31 cellular contexts compared by ENCODE assay signal in genomic region chr16:65617421-65617820, GRCh38.
"Had no signal": no experiment of that assay in that cellular context is flagged by ENCODE, and none has a peak within 500 bp of the region (broad histone marks: within the 10 kb centered on the region; RNA-seq: fewer than 3 reads in every experiment).

No MANE protein-coding gene starts in this region.

- H3K27ac ChIP-seq: ascending aorta, breast epithelium, cardiac muscle cell, colonic mucosa, epithelial cell of prostate, esophagus squamous epithelium, WERI-Rb-1 had no signal

- H3K4me3 Mint-ChIP-seq: activated B cell treated with CpG ODN at 0.5 μM for 24 hours; activated CD4-positive, alpha-beta memory T cell treated with anti-CD3 and anti-CD28 coated beads for 36 hours; activated CD4-positive, alpha-beta T cell treated with anti-CD3 and anti-CD28 coated beads, Interleukin-2, amount 10 ng/mL, durations not matched to agents 24 days and 14 days; activated CD8-positive, alpha-beta memory T cell treated with anti-CD3 and anti-CD28 coated beads, Interleukin-2, amount 10 ng/mL, durations not matched to agents 7 days and 5 days; activated CD8-positive, alpha-beta T cell treated with anti-CD3 and anti-CD28 coated beads, Interleukin-2, amount 10 ng/mL, durations not matched to agents 7 days and 5 days; activated naive CD4-positive, alpha-beta T cell treated with anti-CD3 and anti-CD28 coated beads, Interleukin-2, amount 10 ng/mL, durations not matched to agents 7 days and 5 days; activated naive CD8-positive, alpha-beta T cell treated with anti-CD3 and anti-CD28 coated beads, Interleukin-2, amount 10 ng/mL, durations not matched to agents 7 days and 5 days; activated T-helper 1 cell treated with anti-CD3 and anti-CD28 coated beads, Interleukin-12 subunit alpha, Interleukin-12 subunit beta, Interleukin-2, Interleukin-4 antibody, amounts not matched to agents 30 ng/mL and 10 ng/mL and 1 ng/mL, durations not matched to agents 14 hours and 24 hours and 36 hours; brain; T-helper 17 cell; T-helper 2 cell treated with Interferon-gamma antibody and Interleukin-4, amounts not matched to agents 5 μg/mL and 100 μg/mL, for 36 hours had no signal

- H3K4me1 ChIP-seq: ascending aorta, breast epithelium, colonic mucosa, esophagus squamous epithelium had no signal

- DNase-seq: activated B cell treated with CpG ODN at 0.5 μM for 24 hours; activated CD4-positive, alpha-beta memory T cell treated with anti-CD3 and anti-CD28 coated beads for 36 hours; activated CD4-positive, alpha-beta T cell treated with anti-CD3 and anti-CD28 coated beads, Interleukin-2, amount 10 ng/mL, durations not matched to agents 24 days and 14 days; activated CD8-positive, alpha-beta memory T cell treated with anti-CD3 and anti-CD28 coated beads, Interleukin-2, amount 10 ng/mL, durations not matched to agents 7 days and 5 days; activated CD8-positive, alpha-beta memory T cell treated with anti-CD3 and anti-CD28 coated beads, Interleukin-2, amount 50 U/mL, for 4 hours; activated CD8-positive, alpha-beta T cell treated with anti-CD3 and anti-CD28 coated beads, Interleukin-2, amount 10 ng/mL, durations not matched to agents 7 days and 5 days; activated effector memory CD4-positive, alpha-beta T cell treated with anti-CD3 and anti-CD28 coated beads, Interleukin-2, amount 50 U/mL, for 16 hours; activated naive CD4-positive, alpha-beta T cell treated with anti-CD3 and anti-CD28 coated beads, Interleukin-2, amount 10 ng/mL, durations not matched to agents 7 days and 5 days; activated naive CD8-positive, alpha-beta T cell treated with anti-CD3 and anti-CD28 coated beads, Interleukin-2, amount 10 ng/mL, durations not matched to agents 7 days and 5 days; activated T-cell treated with anti-CD3 and anti-CD28 coated beads, Interleukin-2, amount 50 U/mL, for 1 hour; activated T-cell treated with anti-CD3 and anti-CD28 coated beads, Interleukin-2, amount 50 U/mL, for 48 hours; central memory CD4-positive, alpha-beta T cell; cerebellar nuclear complex; colonic mucosa; effector CD8-positive, alpha-beta T cell; esophagus squamous epithelium; foreskin melanocyte; head of caudate nucleus; T-helper 17 cell; T1000; WERI-Rb-1 had no signal

- ATAC-seq: activated CD4-positive, CD25-positive, alpha-beta regulatory T cell treated with anti-CD3 and anti-CD28 coated beads, Interleukin-2, amount 50 U/mL, for 24 hours; activated CD8-positive, alpha-beta memory T cell treated with anti-CD3 and anti-CD28 coated beads, Interleukin-2, amount 10 ng/mL, durations not matched to agents 7 days and 5 days; activated CD8-positive, alpha-beta T cell treated with anti-CD3 and anti-CD28 coated beads, Interleukin-2, amount 10 ng/mL, durations not matched to agents 7 days and 5 days; activated naive CD4-positive, alpha-beta T cell treated with anti-CD3 and anti-CD28 coated beads, Interleukin-2, amount 50 U/mL, for 72 hours; T-helper 17 cell had no signal

- H3K27me3 Mint-ChIP-seq: activated B cell treated with CpG ODN at 0.5 μM for 24 hours; activated CD4-positive, alpha-beta memory T cell treated with anti-CD3 and anti-CD28 coated beads for 36 hours; activated CD4-positive, alpha-beta T cell treated with anti-CD3 and anti-CD28 coated beads, Interleukin-2, amount 10 ng/mL, durations not matched to agents 24 days and 14 days; activated CD8-positive, alpha-beta memory T cell treated with anti-CD3 and anti-CD28 coated beads, Interleukin-2, amount 10 ng/mL, durations not matched to agents 7 days and 5 days; activated naive CD4-positive, alpha-beta T cell treated with anti-CD3 and anti-CD28 coated beads, Interleukin-2, amount 10 ng/mL, durations not matched to agents 7 days and 5 days; activated naive CD8-positive, alpha-beta T cell treated with anti-CD3 and anti-CD28 coated beads, Interleukin-2, amount 10 ng/mL, durations not matched to agents 7 days and 5 days; T-helper 17 cell had no signal

- H3K36me3 Mint-ChIP-seq: activated CD4-positive, alpha-beta memory T cell treated with anti-CD3 and anti-CD28 coated beads for 36 hours; activated CD8-positive, alpha-beta memory T cell treated with anti-CD3 and anti-CD28 coated beads, Interleukin-2, amount 10 ng/mL, durations not matched to agents 7 days and 5 days; activated naive CD4-positive, alpha-beta T cell treated with anti-CD3 and anti-CD28 coated beads, Interleukin-2, amount 10 ng/mL, durations not matched to agents 7 days and 5 days; activated naive CD4-positive, alpha-beta T cell treated with anti-CD3 and anti-CD28 coated beads, Interleukin-2, amount 50 U/mL, for 72 hours; activated naive CD8-positive, alpha-beta T cell treated with anti-CD3 and anti-CD28 coated beads, Interleukin-2, amount 10 ng/mL, durations not matched to agents 7 days and 5 days; brain had no signal

- H3K27me3 ChIP-seq: ascending aorta, breast epithelium, cardiac muscle cell, colonic mucosa had no signal

- H3K36me3 ChIP-seq: ascending aorta, breast epithelium, cardiac muscle cell, colonic mucosa, esophagus squamous epithelium, WERI-Rb-1 had no signal

- H3K27ac Mint-ChIP-seq: activated B cell treated with CpG ODN at 0.5 μM for 24 hours; activated CD4-positive, alpha-beta memory T cell treated with anti-CD3 and anti-CD28 coated beads for 36 hours; activated CD4-positive, alpha-beta T cell treated with anti-CD3 and anti-CD28 coated beads, Interleukin-2, amount 10 ng/mL, durations not matched to agents 24 days and 14 days; activated CD8-positive, alpha-beta memory T cell treated with anti-CD3 and anti-CD28 coated beads, Interleukin-2, amount 10 ng/mL, durations not matched to agents 7 days and 5 days; activated CD8-positive, alpha-beta T cell treated with anti-CD3 and anti-CD28 coated beads, Interleukin-2, amount 10 ng/mL, durations not matched to agents 7 days and 5 days; activated naive CD4-positive, alpha-beta T cell treated with anti-CD3 and anti-CD28 coated beads, Interleukin-2, amount 10 ng/mL, durations not matched to agents 7 days and 5 days; activated naive CD4-positive, alpha-beta T cell treated with anti-CD3 and anti-CD28 coated beads, Interleukin-2, amount 50 U/mL, for 72 hours; activated naive CD8-positive, alpha-beta T cell treated with anti-CD3 and anti-CD28 coated beads, Interleukin-2, amount 10 ng/mL, durations not matched to agents 7 days and 5 days; activated T-helper 1 cell treated with anti-CD3 and anti-CD28 coated beads, Interleukin-12 subunit alpha, Interleukin-12 subunit beta, Interleukin-2, Interleukin-4 antibody, amounts not matched to agents 30 ng/mL and 10 ng/mL and 1 ng/mL, durations not matched to agents 14 hours and 24 hours and 36 hours; activated T-helper 2 cell treated with anti-CD3 and anti-CD28 coated beads, Interferon-gamma antibody, Interleukin-2, Interleukin-4, amounts not matched to agents 10 μg/mL and 5 μg/mL and 100 μg/mL, durations not matched to agents 14 hours and 24 hours and 36 hours; brain; T-helper 17 cell; T-helper 2 cell treated with Interferon-gamma antibody and Interleukin-4, amounts not matched to agents 5 μg/mL and 100 μg/mL, for 36 hours had no signal

- H3K4me3 ChIP-seq: ascending aorta, breast epithelium, cardiac muscle cell, colonic mucosa, esophagus squamous epithelium had no signal

- H3K4me1 Mint-ChIP-seq: activated B cell treated with CpG ODN at 0.5 μM for 24 hours; activated CD4-positive, alpha-beta T cell treated with anti-CD3 and anti-CD28 coated beads, Interleukin-2, amount 10 ng/mL, durations not matched to agents 24 days and 14 days; activated CD8-positive, alpha-beta memory T cell treated with anti-CD3 and anti-CD28 coated beads, Interleukin-2, amount 10 ng/mL, durations not matched to agents 7 days and 5 days; activated naive CD4-positive, alpha-beta T cell treated with anti-CD3 and anti-CD28 coated beads, Interleukin-2, amount 10 ng/mL, durations not matched to agents 7 days and 5 days; activated naive CD8-positive, alpha-beta T cell treated with anti-CD3 and anti-CD28 coated beads, Interleukin-2, amount 10 ng/mL, durations not matched to agents 7 days and 5 days; T-helper 17 cell had no signal

- H3K9me3 Mint-ChIP-seq: activated CD4-positive, alpha-beta T cell treated with anti-CD3 and anti-CD28 coated beads, Interleukin-2, amount 10 ng/mL, durations not matched to agents 24 days and 14 days had no signal

- H3K9me3 ChIP-seq: ascending aorta, breast epithelium, colonic mucosa, esophagus squamous epithelium had no signal
